Comparison of ENCODE assay signal across 9 cellular contexts in genomic region chr9:111975709-111976108, GRCh38.
DNase-seq lines count a peak whose midpoint lies in the region; ATAC-seq and TF ChIP-seq lines count a peak whose summit lies in the region.
"Had no signal": no experiment of that assay in that cellular context is flagged by ENCODE, and none has a peak within 500 bp of the region (broad histone marks: within the 10 kb centered on the region; RNA-seq: fewer than 3 reads in every experiment).

No MANE protein-coding gene starts in this region.

- H3K36me3 ChIP-seq in Peyer's patch: no peaks in the 10 kb centered on the region

- DNase-seq in D341Med (ENCODE audit: low spot score): peak; percentile 60
- DNase-seq in HCEC 1CT: peak; percentile 20
- peak; percentile 31 to 84 (median 74) for DNase-seq in Peyer's patch
- DNase-seq in iPS DF 19.7 (ENCODE audit: low read depth, low spot score): peak; percentile 47
- DNase-seq in AG08395 (ENCODE audit: low spot score): no peak
- no peak for DNase-seq in KG1 (lab: John Stamatoyannopoulos, UW)
- no peak for DNase-seq in activated CD4-positive, alpha-beta T cell treated with anti-CD3 and anti-CD28 coated beads, Interleukin-2, amount 50 U/mL, for 1 hour
- DNase-seq: effector memory CD4-positive, alpha-beta T cell had no signal

- ATAC-seq in HG02759 (IDR thresholded peaks at IDR 0.05; ENCODE audit: unreplicated experiment): no peak

- peaks cover 0 to 16% (median 2%) of the 10 kb centered on the region in 4 donors for H3K4me1 ChIP-seq in Peyer's patch

- peak overlapping the region in 2 of 4 donors; percentile 17 to 60 for H3K27ac ChIP-seq in Peyer's patch

- no peaks in the 10 kb centered on the region for H3K9me3 ChIP-seq in Peyer's patch

- TF ChIP-seq POLR2A in Peyer's patch (IDR thresholded peaks at IDR 0.05): no peak

- peak in 4 of 6 experiments; percentile 20 to 62 (median 52) for TF ChIP-seq CTCF in Peyer's patch (IDR thresholded peaks at IDR 0.05)

- no peak overlapping the region for H3K4me3 ChIP-seq in Peyer's patch

- H3K27me3 ChIP-seq in Peyer's patch: no peaks in the 10 kb centered on the region

Comparison
In these comparisons a context has a peak if more than half of its experiments do, and no peak if none do; other contexts are left out.
1. DNase-seq: peak in D341Med (single experiment), HCEC 1CT (single experiment), Peyer's patch (3 of 3) and iPS DF 19.7 (single experiment); none in AG08395 (single experiment), KG1 (single experiment) and activated CD4-positive, alpha-beta T cell treated with anti-CD3 and anti-CD28 coated beads, Interleukin-2, amount 50 U/mL, for 1 hour (single experiment).